1 cellular context compared by ENCODE assay signal in genomic region chr14:30691751-30692398, GRCh38.
TF ChIP-seq lines count a peak whose summit lies in the region.

No MANE protein-coding gene starts in this region.

TF ChIP-seq in HEK293, 187 proteins besides CTCF, POLR2A, EP300 and RAD21 (continued from another document and continues in another):
- TF ChIP-seq, protein P1, sequence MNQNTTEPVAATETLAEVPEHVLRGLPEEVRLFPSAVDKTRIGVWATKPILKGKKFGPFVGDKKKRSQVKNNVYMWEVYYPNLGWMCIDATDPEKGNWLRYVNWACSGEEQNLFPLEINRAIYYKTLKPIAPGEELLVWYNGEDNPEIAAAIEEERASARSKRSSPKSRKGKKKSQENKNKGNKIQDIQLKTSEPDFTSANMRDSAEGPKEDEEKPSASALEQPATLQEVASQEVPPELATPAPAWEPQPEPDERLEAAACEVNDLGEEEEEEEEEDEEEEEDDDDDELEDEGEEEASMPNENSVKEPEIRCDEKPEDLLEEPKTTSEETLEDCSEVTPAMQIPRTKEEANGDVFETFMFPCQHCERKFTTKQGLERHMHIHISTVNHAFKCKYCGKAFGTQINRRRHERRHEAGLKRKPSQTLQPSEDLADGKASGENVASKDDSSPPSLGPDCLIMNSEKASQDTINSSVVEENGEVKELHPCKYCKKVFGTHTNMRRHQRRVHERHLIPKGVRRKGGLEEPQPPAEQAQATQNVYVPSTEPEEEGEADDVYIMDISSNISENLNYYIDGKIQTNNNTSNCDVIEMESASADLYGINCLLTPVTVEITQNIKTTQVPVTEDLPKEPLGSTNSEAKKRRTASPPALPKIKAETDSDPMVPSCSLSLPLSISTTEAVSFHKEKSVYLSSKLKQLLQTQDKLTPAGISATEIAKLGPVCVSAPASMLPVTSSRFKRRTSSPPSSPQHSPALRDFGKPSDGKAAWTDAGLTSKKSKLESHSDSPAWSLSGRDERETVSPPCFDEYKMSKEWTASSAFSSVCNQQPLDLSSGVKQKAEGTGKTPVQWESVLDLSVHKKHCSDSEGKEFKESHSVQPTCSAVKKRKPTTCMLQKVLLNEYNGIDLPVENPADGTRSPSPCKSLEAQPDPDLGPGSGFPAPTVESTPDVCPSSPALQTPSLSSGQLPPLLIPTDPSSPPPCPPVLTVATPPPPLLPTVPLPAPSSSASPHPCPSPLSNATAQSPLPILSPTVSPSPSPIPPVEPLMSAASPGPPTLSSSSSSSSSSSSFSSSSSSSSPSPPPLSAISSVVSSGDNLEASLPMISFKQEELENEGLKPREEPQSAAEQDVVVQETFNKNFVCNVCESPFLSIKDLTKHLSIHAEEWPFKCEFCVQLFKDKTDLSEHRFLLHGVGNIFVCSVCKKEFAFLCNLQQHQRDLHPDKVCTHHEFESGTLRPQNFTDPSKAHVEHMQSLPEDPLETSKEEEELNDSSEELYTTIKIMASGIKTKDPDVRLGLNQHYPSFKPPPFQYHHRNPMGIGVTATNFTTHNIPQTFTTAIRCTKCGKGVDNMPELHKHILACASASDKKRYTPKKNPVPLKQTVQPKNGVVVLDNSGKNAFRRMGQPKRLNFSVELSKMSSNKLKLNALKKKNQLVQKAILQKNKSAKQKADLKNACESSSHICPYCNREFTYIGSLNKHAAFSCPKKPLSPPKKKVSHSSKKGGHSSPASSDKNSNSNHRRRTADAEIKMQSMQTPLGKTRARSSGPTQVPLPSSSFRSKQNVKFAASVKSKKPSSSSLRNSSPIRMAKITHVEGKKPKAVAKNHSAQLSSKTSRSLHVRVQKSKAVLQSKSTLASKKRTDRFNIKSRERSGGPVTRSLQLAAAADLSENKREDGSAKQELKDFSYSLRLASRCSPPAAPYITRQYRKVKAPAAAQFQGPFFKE (tag by site-specific recombination; IDR thresholded peaks at IDR 0.05; ENCODE audit: borderline replicate concordance): no peak
- TF ChIP-seq ZNF830 (tag by site-specific recombination; IDR thresholded peaks at IDR 0.05; ENCODE audit: low read depth) (no peak), ZNF426 (tag by site-specific recombination; IDR thresholded peaks at IDR 0.05) (peak; percentile 55), ZBTB1 (tag by site-specific recombination; IDR thresholded peaks at IDR 0.05) (no peak), ZNF560 (tag by site-specific recombination; IDR thresholded peaks at IDR 0.05; ENCODE audit: borderline replicate concordance) (peak; percentile 42; the same call in 1 of the 2 replicates), ZNF530 (tag by site-specific recombination; IDR thresholded peaks at IDR 0.05; ENCODE audit: low read depth) (no peak), ZSCAN16 (tag by site-specific recombination; IDR thresholded peaks at IDR 0.05) (no peak), ZIC2 (tag by site-specific recombination; IDR thresholded peaks at IDR 0.05) (no peak), KLF9 (tag by site-specific recombination; IDR thresholded peaks at IDR 0.05; ENCODE audit: low read depth) (no peak), ZNF391 (tag by site-specific recombination; IDR thresholded peaks at IDR 0.05; ENCODE audit: borderline replicate concordance, low read depth) (no peak), OVOL3 (tag by site-specific recombination; IDR thresholded peaks at IDR 0.05) (no peak), ZNF701 (tag by site-specific recombination; IDR thresholded peaks at IDR 0.05) (no peak), ZBTB11 (tag by site-specific recombination; conservative IDR thresholded peaks at IDR 0.05; ENCODE audit: low read depth) (peak; percentile 44), ZBTB10 (tag by site-specific recombination; IDR thresholded peaks at IDR 0.05) (no peak), ZFP41 (tag by site-specific recombination; IDR thresholded peaks at IDR 0.05; ENCODE audit: borderline replicate concordance) (no peak), ZBTB20 (tag by site-specific recombination; IDR thresholded peaks at IDR 0.05) (no peak), ZNF664 (tag by site-specific recombination; IDR thresholded peaks at IDR 0.05) (0 out of 2 replicates have a peak, but pooled peaks have one; percentile 22), ZNF394 (tag by site-specific recombination; IDR thresholded peaks at IDR 0.05; ENCODE audit: borderline replicate concordance) (peak; percentile 72; the same call in 1 of the 2 replicates), BCL11B (tag by site-specific recombination; IDR thresholded peaks at IDR 0.05; ENCODE audit: low read depth) (no peak), SCRT2 (tag by site-specific recombination; IDR thresholded peaks at IDR 0.05) (no peak), ZNF600 (tag by site-specific recombination; IDR thresholded peaks at IDR 0.05) (no peak), FEZF1 (tag by site-specific recombination; IDR thresholded peaks at IDR 0.05) (no peak), ZNF362 (tag by site-specific recombination; IDR thresholded peaks at IDR 0.05) (no peak), ZNF654 (tag by site-specific recombination; IDR thresholded peaks at IDR 0.05; ENCODE audit: low read depth) (0 out of 2 replicates have a peak, but pooled peaks have one; percentile 15), ZNF140 (tag by site-specific recombination; IDR thresholded peaks at IDR 0.05) (peak; percentile 58; the same call in 1 of the 2 replicates), ZNF274 (IDR thresholded peaks at IDR 0.05; ENCODE audit: low read length) (no peak), ZNF274 (tag by site-specific recombination; IDR thresholded peaks at IDR 0.05; ENCODE audit: borderline replicate concordance) (no peak), KLF1 (tag by site-specific recombination; IDR thresholded peaks at IDR 0.05) (no peak), ZNF302 (tag by site-specific recombination; IDR thresholded peaks at IDR 0.05; ENCODE audit: low read depth) (no peak)
- TF ChIP-seq, protein P2, sequence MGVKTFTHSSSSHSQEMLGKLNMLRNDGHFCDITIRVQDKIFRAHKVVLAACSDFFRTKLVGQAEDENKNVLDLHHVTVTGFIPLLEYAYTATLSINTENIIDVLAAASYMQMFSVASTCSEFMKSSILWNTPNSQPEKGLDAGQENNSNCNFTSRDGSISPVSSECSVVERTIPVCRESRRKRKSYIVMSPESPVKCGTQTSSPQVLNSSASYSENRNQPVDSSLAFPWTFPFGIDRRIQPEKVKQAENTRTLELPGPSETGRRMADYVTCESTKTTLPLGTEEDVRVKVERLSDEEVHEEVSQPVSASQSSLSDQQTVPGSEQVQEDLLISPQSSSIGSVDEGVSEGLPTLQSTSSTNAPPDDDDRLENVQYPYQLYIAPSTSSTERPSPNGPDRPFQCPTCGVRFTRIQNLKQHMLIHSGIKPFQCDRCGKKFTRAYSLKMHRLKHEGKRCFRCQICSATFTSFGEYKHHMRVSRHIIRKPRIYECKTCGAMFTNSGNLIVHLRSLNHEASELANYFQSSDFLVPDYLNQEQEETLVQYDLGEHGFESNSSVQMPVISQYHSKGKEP (tag by site-specific recombination; IDR thresholded peaks at IDR 0.05): no peak
- TF ChIP-seq, protein P3, sequence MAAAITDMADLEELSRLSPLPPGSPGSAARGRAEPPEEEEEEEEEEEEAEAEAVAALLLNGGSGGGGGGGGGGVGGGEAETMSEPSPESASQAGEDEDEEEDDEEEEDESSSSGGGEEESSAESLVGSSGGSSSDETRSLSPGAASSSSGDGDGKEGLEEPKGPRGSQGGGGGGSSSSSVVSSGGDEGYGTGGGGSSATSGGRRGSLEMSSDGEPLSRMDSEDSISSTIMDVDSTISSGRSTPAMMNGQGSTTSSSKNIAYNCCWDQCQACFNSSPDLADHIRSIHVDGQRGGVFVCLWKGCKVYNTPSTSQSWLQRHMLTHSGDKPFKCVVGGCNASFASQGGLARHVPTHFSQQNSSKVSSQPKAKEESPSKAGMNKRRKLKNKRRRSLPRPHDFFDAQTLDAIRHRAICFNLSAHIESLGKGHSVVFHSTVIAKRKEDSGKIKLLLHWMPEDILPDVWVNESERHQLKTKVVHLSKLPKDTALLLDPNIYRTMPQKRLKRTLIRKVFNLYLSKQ (tag by site-specific recombination; IDR thresholded peaks at IDR 0.05; ENCODE audit: borderline replicate concordance): 0 out of 2 replicates have a peak, but pooled peaks have one; percentile 18
- TF ChIP-seq, protein P4, sequence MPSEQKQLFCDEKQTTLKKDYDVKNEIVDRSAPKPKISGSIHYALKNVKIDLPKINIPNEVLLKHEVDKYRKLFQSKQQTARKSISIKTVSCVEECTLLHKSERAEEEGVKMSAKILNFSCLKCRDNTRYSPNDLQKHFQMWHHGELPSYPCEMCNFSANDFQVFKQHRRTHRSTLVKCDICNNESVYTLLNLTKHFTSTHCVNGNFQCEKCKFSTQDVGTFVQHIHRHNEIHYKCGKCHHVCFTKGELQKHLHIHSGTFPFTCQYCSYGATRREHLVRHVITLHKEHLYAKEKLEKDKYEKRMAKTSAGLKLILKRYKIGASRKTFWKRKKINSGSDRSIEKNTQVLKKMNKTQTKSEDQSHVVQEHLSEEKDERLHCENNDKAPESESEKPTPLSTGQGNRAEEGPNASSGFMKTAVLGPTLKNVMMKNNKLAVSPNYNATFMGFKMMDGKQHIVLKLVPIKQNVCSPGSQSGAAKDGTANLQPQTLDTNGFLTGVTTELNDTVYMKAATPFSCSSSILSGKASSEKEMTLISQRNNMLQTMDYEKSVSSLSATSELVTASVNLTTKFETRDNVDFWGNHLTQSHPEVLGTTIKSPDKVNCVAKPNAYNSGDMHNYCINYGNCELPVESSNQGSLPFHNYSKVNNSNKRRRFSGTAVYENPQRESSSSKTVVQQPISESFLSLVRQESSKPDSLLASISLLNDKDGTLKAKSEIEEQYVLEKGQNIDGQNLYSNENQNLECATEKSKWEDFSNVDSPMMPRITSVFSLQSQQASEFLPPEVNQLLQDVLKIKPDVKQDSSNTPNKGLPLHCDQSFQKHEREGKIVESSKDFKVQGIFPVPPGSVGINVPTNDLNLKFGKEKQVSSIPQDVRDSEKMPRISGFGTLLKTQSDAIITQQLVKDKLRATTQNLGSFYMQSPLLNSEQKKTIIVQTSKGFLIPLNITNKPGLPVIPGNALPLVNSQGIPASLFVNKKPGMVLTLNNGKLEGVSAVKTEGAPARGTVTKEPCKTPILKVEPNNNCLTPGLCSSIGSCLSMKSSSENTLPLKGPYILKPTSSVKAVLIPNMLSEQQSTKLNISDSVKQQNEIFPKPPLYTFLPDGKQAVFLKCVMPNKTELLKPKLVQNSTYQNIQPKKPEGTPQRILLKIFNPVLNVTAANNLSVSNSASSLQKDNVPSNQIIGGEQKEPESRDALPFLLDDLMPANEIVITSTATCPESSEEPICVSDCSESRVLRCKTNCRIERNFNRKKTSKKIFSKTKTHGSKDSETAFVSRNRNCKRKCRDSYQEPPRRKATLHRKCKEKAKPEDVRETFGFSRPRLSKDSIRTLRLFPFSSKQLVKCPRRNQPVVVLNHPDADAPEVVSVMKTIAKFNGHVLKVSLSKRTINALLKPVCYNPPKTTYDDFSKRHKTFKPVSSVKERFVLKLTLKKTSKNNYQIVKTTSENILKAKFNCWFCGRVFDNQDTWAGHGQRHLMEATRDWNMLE (tag by site-specific recombination; conservative IDR thresholded peaks at IDR 0.05; ENCODE audit: low read depth): peak; percentile 78
- TF ChIP-seq, protein P5, sequence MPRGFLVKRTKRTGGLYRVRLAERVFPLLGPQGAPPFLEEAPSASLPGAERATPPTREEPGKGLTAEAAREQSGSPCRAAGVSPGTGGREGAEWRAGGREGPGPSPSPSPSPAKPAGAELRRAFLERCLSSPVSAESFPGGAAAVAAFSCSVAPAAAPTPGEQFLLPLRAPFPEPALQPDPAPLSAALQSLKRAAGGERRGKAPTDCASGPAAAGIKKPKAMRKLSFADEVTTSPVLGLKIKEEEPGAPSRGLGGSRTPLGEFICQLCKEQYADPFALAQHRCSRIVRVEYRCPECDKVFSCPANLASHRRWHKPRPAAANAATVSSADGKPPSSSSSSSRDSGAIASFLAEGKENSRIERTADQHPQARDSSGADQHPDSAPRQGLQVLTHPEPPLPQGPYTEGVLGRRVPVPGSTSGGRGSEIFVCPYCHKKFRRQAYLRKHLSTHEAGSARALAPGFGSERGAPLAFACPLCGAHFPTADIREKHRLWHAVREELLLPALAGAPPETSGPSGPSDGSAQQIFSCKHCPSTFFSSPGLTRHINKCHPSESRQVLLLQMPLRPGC (tag by site-specific recombination; IDR thresholded peaks at IDR 0.05): no peak
